ENCODE assay signal across 8 cellular contexts in genomic region chr14:37903561-37904191, GRCh38.
DNase-seq lines count a peak whose midpoint lies in the region; ATAC-seq lines count a peak whose summit lies in the region.

No MANE protein-coding gene starts in this region.

- no peak for ATAC-seq in CD4-positive, CD25-positive, alpha-beta regulatory T cell (ENCODE audit: low read depth in 2 of 2)
- ATAC-seq in GM18868 (IDR thresholded peaks at IDR 0.05; ENCODE audit: unreplicated experiment) (peak; percentile 68), HG03025 (IDR thresholded peaks at IDR 0.05; ENCODE audit: low FRiP score, unreplicated experiment) (no peak), HG03457 (IDR thresholded peaks at IDR 0.05; ENCODE audit: unreplicated experiment) (no peak)

- H3K27ac ChIP-seq in CD4-positive, CD25-positive, alpha-beta regulatory T cell (ENCODE audit: insufficient read depth, low read length, poor library complexity, severe bottlenecking): no peak overlapping the region

- H3K27me3 Mint-ChIP-seq in CD4-positive, CD25-positive, alpha-beta regulatory T cell: no peaks in the 10 kb centered on the region

- no peaks in the 10 kb centered on the region for H3K4me1 Mint-ChIP-seq in CD4-positive, CD25-positive, alpha-beta regulatory T cell

- peaks cover 1% of the 10 kb centered on the region for H3K27me3 ChIP-seq in CD4-positive, CD25-positive, alpha-beta regulatory T cell (ENCODE audit: control insufficient read depth, insufficient read depth, low read length)

- H3K36me3 ChIP-seq in CD4-positive, CD25-positive, alpha-beta regulatory T cell (ENCODE audit: control insufficient read depth, insufficient read depth, low read length): no peaks in the 10 kb centered on the region

- DNase-seq in CD4-positive, CD25-positive, alpha-beta regulatory T cell: peak in 2 of 3 donors; percentile 42 to 46
- DNase-seq in NCI-H2227 (lab: John Stamatoyannopoulos, UW; ENCODE audit: unreplicated experiment) (peak; percentile 69), astrocyte of the hippocampus (ENCODE audit: low read depth, low spot score) (peak; percentile 50), iris pigment epithelial cell (ENCODE audit: low read depth) (peak; percentile 49), stromal cell of bone marrow (ENCODE audit: low read depth) (peak; percentile 32)

- H3K27ac Mint-ChIP-seq in CD4-positive, CD25-positive, alpha-beta regulatory T cell: no peak overlapping the region

- no peaks in the 10 kb centered on the region for H3K9me3 Mint-ChIP-seq in CD4-positive, CD25-positive, alpha-beta regulatory T cell

- no peaks in the 10 kb centered on the region for H3K36me3 Mint-ChIP-seq in CD4-positive, CD25-positive, alpha-beta regulatory T cell

- H3K4me3 ChIP-seq in CD4-positive, CD25-positive, alpha-beta regulatory T cell (ENCODE audit: low read depth, low read length): no peak overlapping the region

- H3K9me3 ChIP-seq in CD4-positive, CD25-positive, alpha-beta regulatory T cell (ENCODE audit: control insufficient read depth in 2 of 2, low read length in 2 of 2): no peaks in the 10 kb centered on the region

- H3K4me1 ChIP-seq in CD4-positive, CD25-positive, alpha-beta regulatory T cell (ENCODE audit: control insufficient read depth, insufficient read depth, low read length, poor library complexity, severe bottlenecking): no peaks in the 10 kb centered on the region

- H3K4me3 Mint-ChIP-seq in CD4-positive, CD25-positive, alpha-beta regulatory T cell: no peak overlapping the region
